Comparison of ENCODE assay signal across 9 cellular contexts in genomic region chr10:108307250-108307924, GRCh38.
"Had no signal": no experiment of that assay in that cellular context is flagged by ENCODE, and none has a peak within 500 bp of the region (broad histone marks: within the 10 kb centered on the region; RNA-seq: fewer than 3 reads in every experiment).

No MANE protein-coding gene starts in this region.

- H3K4me1 ChIP-seq: HAP-1 had no signal

- H3K36me3 ChIP-seq: HAP-1 had no signal

- H3K4me3 ChIP-seq: GM23248, HAP-1 had no signal

- H3K9me3 ChIP-seq: HAP-1 had no signal

- FAIRE-seq: HepG2 had no signal

- DNase-seq: GM23248, GOT3, H7, HFFc6, KBM-7 had no signal

- ATAC-seq: HCT116, HepG2 had no signal

- H3K27ac ChIP-seq: GM23248, HL-60 had no signal
